Comparison of ENCODE assay signal across 21 cellular contexts in genomic region chr5:130885027-130885426, GRCh38.
"Had no signal": no experiment of that assay in that cellular context is flagged by ENCODE, and none has a peak within 500 bp of the region (broad histone marks: within the 10 kb centered on the region; RNA-seq: fewer than 3 reads in every experiment).

No MANE protein-coding gene starts in this region.

- H3K79me2 ChIP-seq: parathyroid adenoma had no signal

- ATAC-seq: foreskin keratinocyte, natural killer cell, sciatic nerve, T-helper 17 cell, upper lobe of right lung had no signal

- H2AFZ ChIP-seq: parathyroid adenoma had no signal

- H3K4me3 ChIP-seq: smooth muscle cell, testis, upper lobe of right lung had no signal

- H3K36me3 Mint-ChIP-seq: activated CD4-positive, alpha-beta memory T cell treated with anti-CD3 and anti-CD28 coated beads for 36 hours; activated naive CD8-positive, alpha-beta T cell treated with anti-CD3 and anti-CD28 coated beads, Interleukin-2, amount 10 ng/mL, durations not matched to agents 7 days and 5 days; immature natural killer cell; memory B cell; natural killer cell; stimulated activated memory B cell treated with anti-CD40 and anti-IgM and Interleukin-4, amounts not matched to agents 10 μg/mL and 1 μg/mL and 100 μg/mL, for 72 hours had no signal

- DNase-seq: activated CD4-positive, alpha-beta memory T cell treated with anti-CD3 and anti-CD28 coated beads for 36 hours; activated CD4-positive, alpha-beta T cell treated with anti-CD3 and anti-CD28 coated beads for 48 hours; activated naive CD4-positive, alpha-beta T cell treated with Interleukin-2 at 50 U/mL for 16 hours; activated naive CD8-positive, alpha-beta T cell treated with anti-CD3 and anti-CD28 coated beads, Interleukin-2, amount 10 ng/mL, durations not matched to agents 7 days and 5 days; activated T-cell treated with anti-CD3 and anti-CD28 coated beads, Interleukin-2, amount 50 U/mL, for 48 hours; amniotic stem cell; effector CD8-positive, alpha-beta T cell; foreskin keratinocyte; immature natural killer cell; natural killer cell; stimulated activated CD4-positive, alpha-beta T cell treated with anti-CD3 and anti-CD28 coated beads, Interleukin-15, amount 100 ng/mL, for 24 hours; SW 1271; T-helper 17 cell; testis; upper lobe of right lung had no signal

- H3K27ac ChIP-seq: foreskin keratinocyte, parathyroid adenoma, testis, upper lobe of right lung had no signal

- H3K36me3 ChIP-seq: upper lobe of right lung had no signal

- H3K27me3 Mint-ChIP-seq: dendritic cell treated with granulocyte-macrophage colony-stimulating factor and Interleukin-4, amounts not matched to agents 40 ng/mL and 50 ng/mL, for 4 days had no signal

- H3K9me3 ChIP-seq: testis, upper lobe of right lung had no signal

- H3K4me1 Mint-ChIP-seq: immature natural killer cell; memory B cell; natural killer cell; stimulated activated memory B cell treated with anti-CD40 and anti-IgM and Interleukin-4, amounts not matched to agents 10 μg/mL and 1 μg/mL and 100 μg/mL, for 72 hours had no signal

- H3K9me3 Mint-ChIP-seq: activated CD4-positive, alpha-beta memory T cell treated with anti-CD3 and anti-CD28 coated beads for 36 hours; activated naive CD8-positive, alpha-beta T cell treated with anti-CD3 and anti-CD28 coated beads, Interleukin-2, amount 10 ng/mL, durations not matched to agents 7 days and 5 days; dendritic cell treated with granulocyte-macrophage colony-stimulating factor and Interleukin-4, amounts not matched to agents 40 ng/mL and 50 ng/mL, for 4 days; memory B cell; natural killer cell; stimulated activated memory B cell treated with anti-CD40 and anti-IgM and Interleukin-4, amounts not matched to agents 10 μg/mL and 1 μg/mL and 100 μg/mL, for 72 hours had no signal

- H3K4me1 ChIP-seq: foreskin keratinocyte, parathyroid adenoma, testis, upper lobe of right lung had no signal

- H3K4me3 Mint-ChIP-seq: activated CD4-positive, alpha-beta memory T cell treated with anti-CD3 and anti-CD28 coated beads for 36 hours; activated naive CD8-positive, alpha-beta T cell treated with anti-CD3 and anti-CD28 coated beads, Interleukin-2, amount 10 ng/mL, durations not matched to agents 7 days and 5 days; dendritic cell treated with granulocyte-macrophage colony-stimulating factor and Interleukin-4, amounts not matched to agents 40 ng/mL and 50 ng/mL, for 4 days; immature natural killer cell; memory B cell; natural killer cell; stimulated activated memory B cell treated with anti-CD40 and anti-IgM and Interleukin-4, amounts not matched to agents 10 μg/mL and 1 μg/mL and 100 μg/mL, for 72 hours; T-helper 17 cell had no signal

- H3K27me3 ChIP-seq: testis, upper lobe of right lung had no signal

- H3K27ac Mint-ChIP-seq: activated CD4-positive, alpha-beta memory T cell treated with anti-CD3 and anti-CD28 coated beads for 36 hours; activated naive CD8-positive, alpha-beta T cell treated with anti-CD3 and anti-CD28 coated beads, Interleukin-2, amount 10 ng/mL, durations not matched to agents 7 days and 5 days; dendritic cell treated with granulocyte-macrophage colony-stimulating factor and Interleukin-4, amounts not matched to agents 40 ng/mL and 50 ng/mL, for 4 days; immature natural killer cell; memory B cell; natural killer cell; stimulated activated memory B cell treated with anti-CD40 and anti-IgM and Interleukin-4, amounts not matched to agents 10 μg/mL and 1 μg/mL and 100 μg/mL, for 72 hours; T-helper 17 cell had no signal

- H3K9ac ChIP-seq: parathyroid adenoma had no signal
